In genomic region chr15:58551764-58552504, GRCh38 we compare ENCODE assay signal across 1 cellular context.
TF ChIP-seq lines count a peak whose summit lies in the region.

No MANE protein-coding gene starts in this region.

TF ChIP-seq in HepG2, 621 proteins besides CTCF, POLR2A, EP300 and RAD21 (continued from another document and continues in another):
- TF ChIP-seq, protein P1, sequence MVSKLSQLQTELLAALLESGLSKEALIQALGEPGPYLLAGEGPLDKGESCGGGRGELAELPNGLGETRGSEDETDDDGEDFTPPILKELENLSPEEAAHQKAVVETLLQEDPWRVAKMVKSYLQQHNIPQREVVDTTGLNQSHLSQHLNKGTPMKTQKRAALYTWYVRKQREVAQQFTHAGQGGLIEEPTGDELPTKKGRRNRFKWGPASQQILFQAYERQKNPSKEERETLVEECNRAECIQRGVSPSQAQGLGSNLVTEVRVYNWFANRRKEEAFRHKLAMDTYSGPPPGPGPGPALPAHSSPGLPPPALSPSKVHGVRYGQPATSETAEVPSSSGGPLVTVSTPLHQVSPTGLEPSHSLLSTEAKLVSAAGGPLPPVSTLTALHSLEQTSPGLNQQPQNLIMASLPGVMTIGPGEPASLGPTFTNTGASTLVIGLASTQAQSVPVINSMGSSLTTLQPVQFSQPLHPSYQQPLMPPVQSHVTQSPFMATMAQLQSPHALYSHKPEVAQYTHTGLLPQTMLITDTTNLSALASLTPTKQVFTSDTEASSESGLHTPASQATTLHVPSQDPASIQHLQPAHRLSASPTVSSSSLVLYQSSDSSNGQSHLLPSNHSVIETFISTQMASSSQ (IDR thresholded peaks at IDR 0.05; ENCODE audit: low read depth) = peak; percentile 33; the same call in 1 of the 2 replicates
- TF ChIP-seq, protein P1 (CRISPR knock-in tag; IDR thresholded peaks at IDR 0.05; ENCODE audit: borderline replicate concordance) = peak; percentile 38; the same call in 1 of the 2 replicates
- TF ChIP-seq ZKSCAN8 (CRISPR knock-in tag; IDR thresholded peaks at IDR 0.05; ENCODE audit: borderline replicate concordance) = no peak
- no peak for TF ChIP-seq ZNF20 (CRISPR knock-in tag; IDR thresholded peaks at IDR 0.05)
- no peak for TF ChIP-seq ZNF333 (CRISPR knock-in tag; IDR thresholded peaks at IDR 0.05; ENCODE audit: borderline replicate concordance)
- TF ChIP-seq ZBTB37 (CRISPR knock-in tag; IDR thresholded peaks at IDR 0.05) = no peak
- 0 out of 2 replicates have a peak, but pooled peaks have one; percentile 25 for TF ChIP-seq POGK (CRISPR knock-in tag; conservative IDR thresholded peaks at IDR 0.05)
- no peak for TF ChIP-seq PAF1 (CRISPR knock-in tag; IDR thresholded peaks at IDR 0.05)
- 0 out of 2 replicates have a peak, but pooled peaks have one; percentile 38 for TF ChIP-seq HDAC1 (CRISPR knock-in tag; IDR thresholded peaks at IDR 0.05)
- TF ChIP-seq ZNF747 (CRISPR knock-in tag; IDR thresholded peaks at IDR 0.05; ENCODE audit: borderline replicate concordance) = peak; percentile 70; the same call in 1 of the 2 replicates
- no peak for TF ChIP-seq GATA4 (IDR thresholded peaks at IDR 0.05; ENCODE audit: borderline replicate concordance, low read depth)
- no peak for TF ChIP-seq SIX1 (CRISPR knock-in tag; IDR thresholded peaks at IDR 0.05; ENCODE audit: borderline replicate concordance)
- peak; percentile 52; the same call in 1 of the 2 replicates for TF ChIP-seq MTA1 (CRISPR knock-in tag; IDR thresholded peaks at IDR 0.05; ENCODE audit: borderline replicate concordance)
- peak; percentile 73 for TF ChIP-seq FOXP1 (IDR thresholded peaks at IDR 0.05)
- peak; percentile 70 for TF ChIP-seq FOXP1 (CRISPR knock-in tag; IDR thresholded peaks at IDR 0.05)
- TF ChIP-seq, protein P2, sequence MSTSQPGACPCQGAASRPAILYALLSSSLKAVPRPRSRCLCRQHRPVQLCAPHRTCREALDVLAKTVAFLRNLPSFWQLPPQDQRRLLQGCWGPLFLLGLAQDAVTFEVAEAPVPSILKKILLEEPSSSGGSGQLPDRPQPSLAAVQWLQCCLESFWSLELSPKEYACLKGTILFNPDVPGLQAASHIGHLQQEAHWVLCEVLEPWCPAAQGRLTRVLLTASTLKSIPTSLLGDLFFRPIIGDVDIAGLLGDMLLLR (CRISPR knock-in tag; IDR thresholded peaks at IDR 0.05) = 0 out of 2 replicates have a peak, but pooled peaks have one; percentile 46
- peak; percentile 50; the same call in 1 of the 2 replicates for TF ChIP-seq FOSL1 (CRISPR knock-in tag; IDR thresholded peaks at IDR 0.05; ENCODE audit: borderline replicate concordance)
- TF ChIP-seq HNRNPL (IDR thresholded peaks at IDR 0.05; ENCODE audit: low read depth, low read length) = 0 out of 2 replicates have a peak, but pooled peaks have one; percentile 49
- no peak for TF ChIP-seq ZNF430 (CRISPR knock-in tag; IDR thresholded peaks at IDR 0.05)
- no peak for TF ChIP-seq NONO (IDR thresholded peaks at IDR 0.05)
- TF ChIP-seq NONO (CRISPR knock-in tag; conservative IDR thresholded peaks at IDR 0.05) = no peak
- TF ChIP-seq MEIS2 (CRISPR knock-in tag; IDR thresholded peaks at IDR 0.05) = no peak
- TF ChIP-seq HOXA9 (CRISPR knock-in tag; IDR thresholded peaks at IDR 0.05; ENCODE audit: borderline replicate concordance) = no peak
- no peak for TF ChIP-seq ZKSCAN1 (IDR thresholded peaks at IDR 0.05; ENCODE audit: low read length)
- 0 out of 2 replicates have a peak, but pooled peaks have one; percentile 11 for TF ChIP-seq PITX1 (CRISPR knock-in tag; IDR thresholded peaks at IDR 0.05)
- no peak for TF ChIP-seq ZNF644 (CRISPR knock-in tag; IDR thresholded peaks at IDR 0.05; ENCODE audit: low read depth)
- TF ChIP-seq, protein P3, sequence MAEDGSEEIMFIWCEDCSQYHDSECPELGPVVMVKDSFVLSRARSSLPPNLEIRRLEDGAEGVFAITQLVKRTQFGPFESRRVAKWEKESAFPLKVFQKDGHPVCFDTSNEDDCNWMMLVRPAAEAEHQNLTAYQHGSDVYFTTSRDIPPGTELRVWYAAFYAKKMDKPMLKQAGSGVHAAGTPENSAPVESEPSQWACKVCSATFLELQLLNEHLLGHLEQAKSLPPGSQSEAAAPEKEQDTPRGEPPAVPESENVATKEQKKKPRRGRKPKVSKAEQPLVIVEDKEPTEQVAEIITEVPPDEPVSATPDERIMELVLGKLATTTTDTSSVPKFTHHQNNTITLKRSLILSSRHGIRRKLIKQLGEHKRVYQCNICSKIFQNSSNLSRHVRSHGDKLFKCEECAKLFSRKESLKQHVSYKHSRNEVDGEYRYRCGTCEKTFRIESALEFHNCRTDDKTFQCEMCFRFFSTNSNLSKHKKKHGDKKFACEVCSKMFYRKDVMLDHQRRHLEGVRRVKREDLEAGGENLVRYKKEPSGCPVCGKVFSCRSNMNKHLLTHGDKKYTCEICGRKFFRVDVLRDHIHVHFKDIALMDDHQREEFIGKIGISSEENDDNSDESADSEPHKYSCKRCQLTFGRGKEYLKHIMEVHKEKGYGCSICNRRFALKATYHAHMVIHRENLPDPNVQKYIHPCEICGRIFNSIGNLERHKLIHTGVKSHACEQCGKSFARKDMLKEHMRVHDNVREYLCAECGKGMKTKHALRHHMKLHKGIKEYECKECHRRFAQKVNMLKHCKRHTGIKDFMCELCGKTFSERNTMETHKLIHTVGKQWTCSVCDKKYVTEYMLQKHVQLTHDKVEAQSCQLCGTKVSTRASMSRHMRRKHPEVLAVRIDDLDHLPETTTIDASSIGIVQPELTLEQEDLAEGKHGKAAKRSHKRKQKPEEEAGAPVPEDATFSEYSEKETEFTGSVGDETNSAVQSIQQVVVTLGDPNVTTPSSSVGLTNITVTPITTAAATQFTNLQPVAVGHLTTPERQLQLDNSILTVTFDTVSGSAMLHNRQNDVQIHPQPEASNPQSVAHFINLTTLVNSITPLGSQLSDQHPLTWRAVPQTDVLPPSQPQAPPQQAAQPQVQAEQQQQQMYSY (CRISPR knock-in tag; IDR thresholded peaks at IDR 0.05) = no peak
- peak; percentile 58; the same call in 1 of the 2 replicates for TF ChIP-seq HNF1B (CRISPR knock-in tag; IDR thresholded peaks at IDR 0.05)
- TF ChIP-seq NCOA2 (CRISPR knock-in tag; IDR thresholded peaks at IDR 0.05) = peak; percentile 64; the same call in 1 of the 2 replicates
- no peak for TF ChIP-seq ZUFSP (CRISPR knock-in tag; IDR thresholded peaks at IDR 0.05; ENCODE audit: borderline replicate concordance)
- TF ChIP-seq TEAD2 (CRISPR knock-in tag; IDR thresholded peaks at IDR 0.05) = no peak
- TF ChIP-seq SSRP1 (CRISPR knock-in tag; IDR thresholded peaks at IDR 0.05) = peak; percentile 21; the same call in 1 of the 2 replicates
- no peak for TF ChIP-seq CENPT (CRISPR knock-in tag; IDR thresholded peaks at IDR 0.05; ENCODE audit: low read depth)
- no peak for TF ChIP-seq NR3C1 (CRISPR knock-in tag; IDR thresholded peaks at IDR 0.05)
- 0 out of 2 replicates have a peak, but pooled peaks have one; percentile 49 for TF ChIP-seq ARNT2 (CRISPR knock-in tag; IDR thresholded peaks at IDR 0.05; ENCODE audit: low read depth)
- TF ChIP-seq ZNF761 (CRISPR knock-in tag; conservative IDR thresholded peaks at IDR 0.05) = 0 out of 2 replicates have a peak, but pooled peaks have one; percentile 42
- TF ChIP-seq ARID3A (IDR thresholded peaks at IDR 0.05; ENCODE audit: low read depth, low read length) = peak; percentile 43; the same call in 1 of the 2 replicates
- TF ChIP-seq ZNF558 (CRISPR knock-in tag; IDR thresholded peaks at IDR 0.05; ENCODE audit: borderline replicate concordance) = no peak
- no peak for TF ChIP-seq E2F1 (CRISPR knock-in tag; IDR thresholded peaks at IDR 0.05)
- no peak for TF ChIP-seq HNF4G (IDR thresholded peaks at IDR 0.05; ENCODE audit: borderline replicate concordance, low read depth, low read length)
- TF ChIP-seq HNF4G (CRISPR knock-in tag; IDR thresholded peaks at IDR 0.05; ENCODE audit: borderline replicate concordance, low read depth) = no peak
- no peak for TF ChIP-seq ZNF619 (CRISPR knock-in tag; IDR thresholded peaks at IDR 0.05)
- TF ChIP-seq, protein P4, sequence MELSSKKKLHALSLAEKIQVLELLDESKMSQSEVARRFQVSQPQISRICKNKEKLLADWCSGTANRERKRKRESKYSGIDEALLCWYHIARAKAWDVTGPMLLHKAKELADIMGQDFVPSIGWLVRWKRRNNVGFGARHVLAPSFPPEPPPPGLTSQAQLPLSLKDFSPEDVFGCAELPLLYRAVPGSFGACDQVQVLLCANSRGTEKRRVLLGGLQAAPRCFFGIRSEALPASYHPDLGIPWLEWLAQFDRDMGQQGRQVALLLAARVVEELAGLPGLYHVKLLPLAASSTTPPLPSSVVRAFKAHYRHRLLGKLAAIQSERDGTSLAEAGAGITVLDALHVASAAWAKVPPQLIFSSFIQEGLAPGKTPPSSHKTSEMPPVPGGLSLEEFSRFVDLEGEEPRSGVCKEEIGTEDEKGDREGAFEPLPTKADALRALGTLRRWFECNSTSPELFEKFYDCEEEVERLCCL (CRISPR knock-in tag; IDR thresholded peaks at IDR 0.05; ENCODE audit: borderline replicate concordance) = no peak
- TF ChIP-seq BORCS8-MEF2B (CRISPR knock-in tag; IDR thresholded peaks at IDR 0.05) = no peak
